In genomic region chr18:12836551-12836950, GRCh38 we compare ENCODE assay signal across 31 cellular contexts. TPM values are rescaled to one million over a fixed set of nuclear protein-coding genes. Genes with fewer than 3 reads are reported as not detected.
A peak's percentile ranks its signal among the peaks of the same experiment; 100 is the strongest.
DNase-seq lines count a peak whose midpoint lies in the region; ATAC-seq and TF ChIP-seq lines count a peak whose summit lies in the region.
"Had no signal": no experiment of that assay in that cellular context is flagged by ENCODE, and none has a peak within 500 bp of the region (broad histone marks: within the 10 kb centered on the region; RNA-seq: fewer than 3 reads in every experiment).

No MANE protein-coding gene starts in this region.

- H3K27me3 ChIP-seq in RWPE2 (ENCODE audit: insufficient read depth, poor library complexity, severe bottlenecking) (no peaks in the 10 kb centered on the region), hepatocyte (no peaks in the 10 kb centered on the region)
- H3K27me3 ChIP-seq: BE2C, left lung, neutrophil, right lobe of liver, spleen had no signal

- in situ Hi-C loops in KBM-7 (cut with MboI; ENCODE audit: low pct_unique_long_range_greater_than_20kb, low sequenced_read_pairs): no loop called here

- no peak overlapping the region for H3K4me3 Mint-ChIP-seq in activated naive CD8-positive, alpha-beta T cell
- H3K4me3 Mint-ChIP-seq in activated naive CD8-positive, alpha-beta T cell treated with anti-CD3 and anti-CD28 coated beads, Interleukin-2, amount 50 U/mL, for 24 hours: no peak overlapping the region
- H3K4me3 Mint-ChIP-seq: activated CD4-positive, alpha-beta memory T cell treated with anti-CD3 and anti-CD28 coated beads for 36 hours; activated naive CD4-positive, alpha-beta T cell treated with anti-CD3 and anti-CD28 coated beads for 36 hours; activated T-helper 1 cell treated with anti-CD3 and anti-CD28 coated beads, Interleukin-12 subunit alpha, Interleukin-12 subunit beta, Interleukin-2, Interleukin-4 antibody, amounts not matched to agents 30 ng/mL and 10 ng/mL and 1 ng/mL, durations not matched to agents 14 hours and 24 hours and 36 hours; IgD-negative memory B cell; stimulated activated naive CD8-positive, alpha-beta T cell treated with anti-CD3 and anti-CD28 coated beads, Interleukin-15, amount 100 ng/mL, for 72 hours had no signal

- ATAC-seq in activated naive CD8-positive, alpha-beta T cell treated with anti-CD3 and anti-CD28 coated beads, Interleukin-2, amount 50 U/mL, for 24 hours: no peak
- ATAC-seq in RWPE2 (ENCODE audit: low read depth) (no peak), HG03571 (IDR thresholded peaks at IDR 0.05; ENCODE audit: unreplicated experiment) (no peak), GM21717 (IDR thresholded peaks at IDR 0.05; ENCODE audit: unreplicated experiment) (no peak)
- ATAC-seq: HCT116; left lung; Panc1; right lobe of liver; stimulated activated naive CD8-positive, alpha-beta T cell treated with anti-CD3 and anti-CD28 coated beads, Interleukin-15, amount 100 ng/mL, for 72 hours had no signal

- DNase-seq in activated naive CD8-positive, alpha-beta T cell treated with anti-CD3 and anti-CD28 coated beads, Interleukin-2, amount 50 U/mL, for 24 hours: no peak
- DNase-seq in RWPE2 (ENCODE audit: low spot score): no peak
- DNase-seq in hepatocyte (ENCODE audit: low spot score): no peak
- DNase-seq in KBM-7: no peak
- DNase-seq in medulla oblongata (ENCODE audit: extremely low spot score): no peak
- DNase-seq: ACHN; activated CD4-positive, alpha-beta memory T cell treated with anti-CD3 and anti-CD28 coated beads for 36 hours; activated CD4-positive, alpha-beta T cell treated with anti-CD3 and anti-CD28 coated beads for 1 hour; activated CD8-positive, alpha-beta memory T cell treated with anti-CD3 and anti-CD28 coated beads, Interleukin-2, amount 50 U/mL, for 48 hours; activated naive CD4-positive, alpha-beta T cell treated with anti-CD3 and anti-CD28 coated beads for 36 hours; amniotic stem cell; BE2C; left lung; NCI-H1092; NCI-H187; NCI-H226; NCI-H69; right lobe of liver; SHP77 treated with DMSO at 0.1 percent for 48 hours; spleen; stimulated activated CD4-positive, alpha-beta T cell treated with anti-CD3 and anti-CD28 coated beads, Interleukin-2, amount 100 ng/mL, for 24 hours; stimulated activated naive CD8-positive, alpha-beta T cell treated with anti-CD3 and anti-CD28 coated beads, Interleukin-15, amount 100 ng/mL, for 72 hours had no signal

- H3K9me2 ChIP-seq in hepatocyte (replicated peaks; ENCODE audit: insufficient read depth): no peaks in the 10 kb centered on the region

- peaks cover 21% of the 10 kb centered on the region for H3K36me3 Mint-ChIP-seq in activated naive CD8-positive, alpha-beta T cell
- peaks cover 31% of the 10 kb centered on the region for H3K36me3 Mint-ChIP-seq in activated naive CD8-positive, alpha-beta T cell treated with anti-CD3 and anti-CD28 coated beads, Interleukin-2, amount 50 U/mL, for 24 hours (ENCODE audit: low read depth)

- peaks cover 43% of the 10 kb centered on the region for H3K36me3 ChIP-seq in RWPE2 (ENCODE audit: low read depth)
- no peaks in the 10 kb centered on the region for H3K36me3 ChIP-seq in hepatocyte (replicated peaks; ENCODE audit: insufficient read depth, low read depth)
- H3K36me3 ChIP-seq: BE2C, prostate gland, right lobe of liver had no signal

- H3K27me3 Mint-ChIP-seq in activated naive CD8-positive, alpha-beta T cell: no peaks in the 10 kb centered on the region
- H3K27me3 Mint-ChIP-seq in activated naive CD8-positive, alpha-beta T cell treated with anti-CD3 and anti-CD28 coated beads, Interleukin-2, amount 50 U/mL, for 24 hours: no peaks in the 10 kb centered on the region
- H3K27me3 Mint-ChIP-seq: activated CD4-positive, alpha-beta memory T cell treated with anti-CD3 and anti-CD28 coated beads for 36 hours; IgD-negative memory B cell; stimulated activated naive CD8-positive, alpha-beta T cell treated with anti-CD3 and anti-CD28 coated beads, Interleukin-15, amount 100 ng/mL, for 72 hours had no signal

- no peak for TF ChIP-seq CTCF in RWPE2 (IDR thresholded peaks at IDR 0.05; ENCODE audit: poor library complexity, severe bottlenecking)
- no peak for TF ChIP-seq CTCF in hepatocyte (IDR thresholded peaks at IDR 0.05; ENCODE audit: poor library complexity)

- 82% methylated on average over 5 of the region's 5 CpGs for WGBS in hepatocyte (ENCODE audit: low lambda C conversion rate, missing lambda C conversion rate)

- no peak overlapping the region for H3K4me3 ChIP-seq in RWPE2 (ENCODE audit: severe bottlenecking)
- H3K4me3 ChIP-seq in hepatocyte: no peak overlapping the region
- H3K4me3 ChIP-seq: left lung, prostate gland, right lobe of liver, spleen had no signal

- H3K27ac ChIP-seq in RWPE2 (ENCODE audit: poor library complexity, severe bottlenecking) (peak overlapping the region; percentile 98), hepatocyte (peak overlapping the region; percentile 85)
- H3K27ac ChIP-seq: neutrophil, prostate gland had no signal

- H3K9me3 ChIP-seq in RWPE2 (ENCODE audit: severe bottlenecking) (no peaks in the 10 kb centered on the region), hepatocyte (ENCODE audit: low read depth) (no peaks in the 10 kb centered on the region)
- H3K9me3 ChIP-seq: BE2C, left lung, neutrophil, prostate gland, right lobe of liver, spleen had no signal

- H3K79me2 ChIP-seq in hepatocyte: peaks cover 23% of the 10 kb centered on the region

- H4K20me1 ChIP-seq in hepatocyte (ENCODE audit: insufficient read depth, poor library complexity, severe bottlenecking): no peaks in the 10 kb centered on the region

- no peak overlapping the region for H3K4me2 ChIP-seq in hepatocyte

- H3K4me1 ChIP-seq in RWPE2 (ENCODE audit: insufficient read depth, poor library complexity, severe bottlenecking) (peaks cover 42% of the 10 kb centered on the region), hepatocyte (ENCODE audit: insufficient read depth) (peaks cover 31% of the 10 kb centered on the region)
- H3K4me1 ChIP-seq: BE2C, prostate gland had no signal

- no peaks in the 10 kb centered on the region for H3K9me3 Mint-ChIP-seq in activated naive CD8-positive, alpha-beta T cell (ENCODE audit: low read depth)
- no peaks in the 10 kb centered on the region for H3K9me3 Mint-ChIP-seq in activated naive CD8-positive, alpha-beta T cell treated with anti-CD3 and anti-CD28 coated beads, Interleukin-2, amount 50 U/mL, for 24 hours
- H3K9me3 Mint-ChIP-seq: activated CD4-positive, alpha-beta memory T cell treated with anti-CD3 and anti-CD28 coated beads for 36 hours; activated naive CD4-positive, alpha-beta T cell treated with anti-CD3 and anti-CD28 coated beads for 36 hours; IgD-negative memory B cell; stimulated activated naive CD8-positive, alpha-beta T cell treated with anti-CD3 and anti-CD28 coated beads, Interleukin-15, amount 100 ng/mL, for 72 hours had no signal

- peak overlapping the region; percentile 16 for H3K27ac Mint-ChIP-seq in activated naive CD8-positive, alpha-beta T cell
- no peak overlapping the region for H3K27ac Mint-ChIP-seq in activated naive CD8-positive, alpha-beta T cell treated with anti-CD3 and anti-CD28 coated beads, Interleukin-2, amount 50 U/mL, for 24 hours
- H3K27ac Mint-ChIP-seq: activated naive CD4-positive, alpha-beta T cell treated with anti-CD3 and anti-CD28 coated beads for 36 hours; IgD-negative memory B cell; stimulated activated naive CD8-positive, alpha-beta T cell treated with anti-CD3 and anti-CD28 coated beads, Interleukin-15, amount 100 ng/mL, for 72 hours had no signal

- peaks cover 40% of the 10 kb centered on the region for H3K4me1 Mint-ChIP-seq in activated naive CD8-positive, alpha-beta T cell (ENCODE audit: low read depth)
- peaks cover 41% of the 10 kb centered on the region for H3K4me1 Mint-ChIP-seq in activated naive CD8-positive, alpha-beta T cell treated with anti-CD3 and anti-CD28 coated beads, Interleukin-2, amount 50 U/mL, for 24 hours

- no peak overlapping the region for H2AFZ ChIP-seq in hepatocyte

RNA-seq across cellular contexts. Expression of gene PTPN2, which starts 47.5 kb away (rescaled TPM):
- total RNA-seq in hepatocyte: 36.7 and 40.3 TPM in 2 replicates
- polyA plus RNA-seq in hepatocyte: 30.5 and 32.0 TPM in 2 replicates
